Comparison of ENCODE assay signal across 8 cellular contexts in genomic region chr5:893137-893506, GRCh38. TPM values are rescaled to one million over a fixed set of nuclear protein-coding genes. Genes with fewer than 3 reads are reported as not detected.
DNase-seq lines count a peak whose midpoint lies in the region; ATAC-seq, FAIRE-seq and TF ChIP-seq lines count a peak whose summit lies in the region.

No MANE protein-coding gene starts in this region.

- TF ChIP-seq CTCF in DND-41 (IDR thresholded peaks at IDR 0.05; ENCODE audit: borderline replicate concordance, extremely low read depth, low read length, poor library complexity, severe bottlenecking) (no peak), RWPE2 (IDR thresholded peaks at IDR 0.05; ENCODE audit: poor library complexity, severe bottlenecking) (no peak), fibroblast of villous mesenchyme (IDR thresholded peaks at IDR 0.05; ENCODE audit: insufficient read depth, low read depth, low read length) (no peak)

- peak; percentile 30 for ATAC-seq in DND-41 (ENCODE audit: insufficient read depth, low read depth)
- ATAC-seq in RWPE2 (ENCODE audit: low read depth), result peak; percentile 2

- DNase-seq in DND-41, result no peak
- DNase-seq in HEK293T (ENCODE audit: extremely low spot score), result peak; percentile 25
- DNase-seq in RWPE2 (ENCODE audit: low spot score), result no peak
- DNase-seq in fibroblast of villous mesenchyme (ENCODE audit: low read depth), result no peak
- no peak for DNase-seq in small intestine
- no peak for DNase-seq in dermis blood vessel endothelial cell
- no peak for DNase-seq in globus pallidus (ENCODE audit: low spot score)
- no peak for DNase-seq in activated effector memory CD4-positive, alpha-beta T cell treated with anti-CD3 and anti-CD28 coated beads, Interleukin-2, amount 50 U/mL, for 16 hours

- H4K20me1 ChIP-seq in DND-41 (ENCODE audit: insufficient read depth, low read length), result peaks cover 30% of the 10 kb centered on the region

- H3K4me1 ChIP-seq in DND-41 (ENCODE audit: insufficient read depth, low read length) (peaks cover 49% of the 10 kb centered on the region), RWPE2 (ENCODE audit: insufficient read depth, poor library complexity, severe bottlenecking) (peaks cover 5% of the 10 kb centered on the region), small intestine (ENCODE audit: control insufficient read depth in 2 of 2, insufficient read depth in 1 of 2, low read depth in 1 of 2, low read length in 1 of 2) (peaks cover 0 to 3% of the 10 kb centered on the region in 2 donors)

- WGBS in small intestine, 3 donors, result 1 to 2% (median 2%) methylated on average over 22 to 31 of the region's 31 CpGs

- POLR2A ChIA-PET in HEK293T (lab: Yijun Ruan, JAX), result interaction anchor here (0.6 to 3.5 kb wide), 16 partner anchors 8 to 545 kb away, joined by 3 to 28 read pairs (median 3); partner anchors contain the start of gene TPPP

- H2AFZ ChIP-seq in DND-41 (ENCODE audit: low read depth, low read length), result peak overlapping the region; percentile 76

- H3K9me3 ChIP-seq in DND-41 (ENCODE audit: insufficient read depth, low read length, severe bottlenecking) (no peaks in the 10 kb centered on the region), RWPE2 (ENCODE audit: severe bottlenecking) (no peaks in the 10 kb centered on the region), small intestine (ENCODE audit: control insufficient read depth, low read depth) (no peaks in the 10 kb centered on the region)

- H3K27ac ChIP-seq in DND-41 (ENCODE audit: low read length) (peak overlapping the region; percentile 84), RWPE2 (ENCODE audit: poor library complexity, severe bottlenecking) (peak overlapping the region; percentile 62), small intestine (ENCODE audit: low read depth in 1 of 2, low read length in 1 of 2) (no peak overlapping the region)

- CTCF ChIA-PET in HEK293T (lab: Yijun Ruan, JAX), result interaction anchor here (1.0 to 2.8 kb wide), 2 partner anchors 10 to 576 kb away, joined by 3 to 12 read pairs; no protein-coding TSS in a partner anchor

- peaks cover 78% of the 10 kb centered on the region for H3K79me2 ChIP-seq in DND-41 (ENCODE audit: insufficient read depth, low read length)

- H3K36me3 ChIP-seq in DND-41 (ENCODE audit: insufficient read depth, low read length) (peaks cover 77% of the 10 kb centered on the region), RWPE2 (ENCODE audit: low read depth) (peaks cover 63% of the 10 kb centered on the region), small intestine (ENCODE audit: control insufficient read depth in 2 of 2, insufficient read depth in 2 of 2, low read length in 2 of 2) (peaks cover 0 to 7% of the 10 kb centered on the region in 2 donors)

- peak overlapping the region; percentile 92 for H3K9ac ChIP-seq in DND-41 (ENCODE audit: low read depth, low read length)

- H3K4me3 ChIP-seq in DND-41 (ENCODE audit: low read depth in 1 of 2, low read length in 2 of 2) (peak overlapping the region; percentile 85 to 91), RWPE2 (ENCODE audit: severe bottlenecking) (peak overlapping the region; percentile 80), fibroblast of villous mesenchyme (ENCODE audit: low read depth, low read length) (peak overlapping the region; percentile 90), small intestine (ENCODE audit: low read depth in 1 of 2, low read length in 2 of 2) (peak overlapping the region; percentile 76 to 79)

- H3K4me2 ChIP-seq in DND-41 (ENCODE audit: insufficient read depth, low read length), result peak overlapping the region; percentile 99

- H3K27me3 ChIP-seq in DND-41 (ENCODE audit: insufficient read depth, low read length, poor library complexity), result no peaks in the 10 kb centered on the region
- H3K27me3 ChIP-seq in RWPE2 (ENCODE audit: insufficient read depth, poor library complexity, severe bottlenecking), result no peaks in the 10 kb centered on the region
- no peaks in the 10 kb centered on the region for H3K27me3 ChIP-seq in small intestine (ENCODE audit: control insufficient read depth in 2 of 2, insufficient read depth in 2 of 2, low read length in 2 of 2)

- no peak for FAIRE-seq in small intestine (lab: Jason Lieb, UNC)

TF ChIP-seq in HEK293T, 16 proteins besides CTCF, POLR2A, EP300 and RAD21:
- no peak for TF ChIP-seq NFRKB (IDR thresholded peaks at IDR 0.05)
- TF ChIP-seq TARDBP (IDR thresholded peaks at IDR 0.05), result no peak
- no peak for TF ChIP-seq SUZ12 (IDR thresholded peaks at IDR 0.05)
- TF ChIP-seq LEF1 (IDR thresholded peaks at IDR 0.05; ENCODE audit: borderline replicate concordance), result no peak

RNA-seq across cellular contexts. Expression of gene TRIP13, which starts 0.4 kb away (rescaled TPM):
- total RNA-seq in fibroblast of villous mesenchyme (16.8 and 29.8 TPM in 2 replicates), dermis blood vessel endothelial cell (11.1 and 39.6 TPM in 2 replicates)
- polyA plus RNA-seq in small intestine, result 10 to 100 TPM in 1 of 3 donors, 1 to 10 TPM in 2; 1.6 to 12.1 (median 7.4) TPM

RNA-seq across cellular contexts. Expression of gene BRD9, which starts 0.5 kb away (rescaled TPM):
- total RNA-seq in fibroblast of villous mesenchyme (35.0 and 35.4 TPM in 2 replicates), dermis blood vessel endothelial cell (51.6 and 53.1 TPM in 2 replicates)
- 10 to 100 TPM; 21.2 to 53.2 (median 28.6) TPM for polyA plus RNA-seq in small intestine

RNA-seq across cellular contexts. Expression of gene ZDHHC11, which starts 42.3 kb away (rescaled TPM):
- total RNA-seq in fibroblast of villous mesenchyme, result 0.64 and 0.86 TPM in 2 replicates
- 1 to 10 TPM; 4.9 to 7.8 (median 5.1) TPM for polyA plus RNA-seq in small intestine
- total RNA-seq in dermis blood vessel endothelial cell, result 0.33 and 1.7 TPM in 2 replicates

Comparison
In these comparisons a context has a peak if more than half of its experiments do, and no peak if none do; other contexts are left out.
1. H3K27ac ChIP-seq: peak in DND-41 (single experiment) and RWPE2 (single experiment); none in small intestine (0 of 2).
2. Peak in every context shown above with its lines, with median percentiles within 50 percentile points of each other: H3K4me3 ChIP-seq.